In the genomic region with DNA sequence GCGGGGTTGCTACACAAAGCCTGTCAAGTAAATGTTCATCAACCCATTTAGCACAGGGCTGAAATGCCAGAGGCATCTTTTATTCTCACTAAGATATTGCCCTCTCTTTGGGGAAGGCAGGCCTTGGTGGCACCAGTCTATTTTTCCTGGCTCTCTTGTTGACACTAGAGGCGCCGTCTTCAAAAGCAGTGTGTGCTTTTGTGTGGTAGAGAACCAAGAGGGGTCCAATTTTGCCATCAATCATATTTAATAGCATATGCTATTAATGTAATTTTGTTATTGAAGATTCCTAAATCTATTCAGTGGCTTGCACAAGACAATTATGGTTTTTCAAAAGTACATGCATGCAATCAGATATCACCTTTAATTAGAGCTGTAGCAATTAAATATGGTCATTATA, we compare ENCODE assay signal across 32 cellular contexts.
"Had no signal": no experiment of that assay in that cellular context is flagged by ENCODE, and none has a peak within 500 bp of the region (broad histone marks: within the 10 kb centered on the region; RNA-seq: fewer than 3 reads in every experiment).

No MANE protein-coding gene starts in this region.

- ATAC-seq: activated naive CD4-positive, alpha-beta T cell treated with anti-CD3 and anti-CD28 coated beads, Interleukin-2, amount 50 U/mL, for 72 hours; activated T-cell treated with anti-CD3 and anti-CD28 coated beads, Interleukin-2, amount 50 U/mL, for 4 hours; body of pancreas had no signal

- H3K4me1 ChIP-seq: adrenal gland, body of pancreas had no signal

- H3K9me3 ChIP-seq: adrenal gland, body of pancreas had no signal

- H2AFZ ChIP-seq: PC-9 had no signal

- H3K27me3 ChIP-seq: adrenal gland, body of pancreas had no signal

- H3K4me2 ChIP-seq: PC-9 had no signal

- H3K27ac ChIP-seq: adrenal gland, body of pancreas, PC-9, RWPE1, VCaP had no signal

- DNase-seq: activated B cell treated with CpG ODN at 0.5 μM for 24 hours; activated CD4-positive, alpha-beta memory T cell treated with anti-CD3 and anti-CD28 coated beads for 36 hours; activated CD4-positive, alpha-beta T cell treated with anti-CD3 and anti-CD28 coated beads for 4 hours; activated CD4-positive, alpha-beta T cell treated with anti-CD3 and anti-CD28 coated beads, Interleukin-2, amount 50 U/mL, for 1 hour; activated CD4-positive, CD25-positive, alpha-beta regulatory T cell treated with anti-CD3 and anti-CD28 coated beads, Interleukin-2, amount 50 U/mL, for 72 hours; activated CD8-positive, alpha-beta memory T cell treated with anti-CD3 and anti-CD28 coated beads, Interleukin-2, amount 50 U/mL, for 4 hours; activated gamma-delta T cell treated with Interleukin-2 at 50 U/mL for 16 hours; activated naive CD4-positive, alpha-beta T cell treated with anti-CD3 and anti-CD28 coated beads for 36 hours; activated T-cell treated with anti-CD3 and anti-CD28 coated beads for 4 hours; activated T-cell treated with anti-CD3 and anti-CD28 coated beads, Interleukin-2, amount 50 U/mL, for 4 hours; adrenal gland; body of pancreas; caudate nucleus; cerebellar nuclear complex; NCI-H1092 treated with DMSO at 0.1 percent for 48 hours; NCI-H146; NCI-H187; NCI-H2029 treated with DMSO at 0.1 percent for 48 hours; NCI-H2171 treated with DMSO at 0.1 percent for 48 hours; NCI-H345; NCI-H524 treated with DMSO at 0.1 percent for 48 hours; NCI-H748 treated with DMSO at 0.1 percent for 48 hours; NK-92 treated with Interleukin-12 subunit alpha and Interleukin-12 subunit beta, amount 100 ng/mL, for 24 hours; PC-9; Right ventricle myocardium superior; SW 1271; T-helper 1 cell; T-helper 2 cell; T-helper 9 cell had no signal

- H3K36me3 ChIP-seq: adrenal gland had no signal

- H3K4me3 ChIP-seq: adrenal gland, body of pancreas, PC-9 had no signal
